Comparison of ENCODE assay signal across 9 cellular contexts in genomic region chr6:32664827-32665362, GRCh38. TPM values are rescaled to one million over a fixed set of nuclear protein-coding genes. Genes with fewer than 3 reads are reported as not detected.
DNase-seq lines count a peak whose midpoint lies in the region; ATAC-seq and TF ChIP-seq lines count a peak whose summit lies in the region.
"Had no signal": no experiment of that assay in that cellular context is flagged by ENCODE, and none has a peak within 500 bp of the region (broad histone marks: within the 10 kb centered on the region; RNA-seq: fewer than 3 reads in every experiment).

No MANE protein-coding gene starts in this region.

- H3K4me1 Mint-ChIP-seq in IgD-negative memory B cell, result peaks cover 46 to 62% (median 53%) of the 10 kb centered on the region in 3 donors
- peaks cover 40% of the 10 kb centered on the region for H3K4me1 Mint-ChIP-seq in activated naive CD8-positive, alpha-beta T cell (ENCODE audit: low read depth)
- H3K4me1 Mint-ChIP-seq in mesothelial cell of epicardium, result peaks cover 25% of the 10 kb centered on the region

- peaks cover 4% of the 10 kb centered on the region for H3K27me3 Mint-ChIP-seq in IgD-negative memory B cell
- peaks cover 14% of the 10 kb centered on the region for H3K27me3 Mint-ChIP-seq in activated naive CD8-positive, alpha-beta T cell
- H3K27me3 Mint-ChIP-seq in mesothelial cell of epicardium (ENCODE audit: low read depth), result peaks cover 51% of the 10 kb centered on the region

- DNase-seq in CD1c-positive myeloid dendritic cell (ENCODE audit: extremely low spot score) (peak; percentile 66), mesothelial cell of epicardium (ENCODE audit: low spot score in 2 of 2, unreplicated experiment in 2 of 2) (peak in 1 of 2 experiments; percentile 39)

- peaks cover 13% of the 10 kb centered on the region for H3K36me3 Mint-ChIP-seq in IgD-negative memory B cell
- no peaks in the 10 kb centered on the region for H3K36me3 Mint-ChIP-seq in activated naive CD8-positive, alpha-beta T cell
- no peaks in the 10 kb centered on the region for H3K36me3 Mint-ChIP-seq in mesothelial cell of epicardium

- no peak for TF ChIP-seq CTCF in mesothelial cell of epicardium (IDR thresholded peaks at IDR 0.05; ENCODE audit: unreplicated experiment)

- H3K27ac Mint-ChIP-seq in IgD-negative memory B cell (peak overlapping the region; percentile 94 to 99 (median 98)), mesothelial cell of epicardium (no peak overlapping the region)
- no peak overlapping the region for H3K27ac Mint-ChIP-seq in activated naive CD8-positive, alpha-beta T cell

- H3K4me3 Mint-ChIP-seq in IgD-negative memory B cell (peak overlapping the region; percentile 94 to 100 (median 99)), mesothelial cell of epicardium (peak overlapping the region; percentile 73)
- H3K4me3 Mint-ChIP-seq in activated naive CD8-positive, alpha-beta T cell, result peak overlapping the region; percentile 84

- no peak for ATAC-seq in HG02623 (IDR thresholded peaks at IDR 0.05; ENCODE audit: unreplicated experiment)
- ATAC-seq in GM19467 (IDR thresholded peaks at IDR 0.05; ENCODE audit: unreplicated experiment), result no peak
- no peak for ATAC-seq in GM21723 (IDR thresholded peaks at IDR 0.05; ENCODE audit: unreplicated experiment)
- ATAC-seq in GM19023 (IDR thresholded peaks at IDR 0.05; ENCODE audit: unreplicated experiment), result no peak

- H3K9me3 Mint-ChIP-seq in IgD-negative memory B cell, result no peaks in the 10 kb centered on the region
- no peaks in the 10 kb centered on the region for H3K9me3 Mint-ChIP-seq in activated naive CD8-positive, alpha-beta T cell (ENCODE audit: low read depth)
- H3K9me3 Mint-ChIP-seq in mesothelial cell of epicardium, result no peaks in the 10 kb centered on the region

RNA-seq across cellular contexts. Expression of gene HLA-DQB1, which starts 1.6 kb away (rescaled TPM):
- polyA plus RNA-seq in IgD-negative memory B cell, result 155 TPM
- total RNA-seq in mesothelial cell of epicardium, result 9.0 to 9.8 TPM (median 9.7 TPM) in 3 replicates
- total RNA-seq: temporal lobe had no signal

RNA-seq across cellular contexts. Expression of gene HLA-DQA1, which starts 27.7 kb away (rescaled TPM):
- 377 TPM for polyA plus RNA-seq in IgD-negative memory B cell
- total RNA-seq in mesothelial cell of epicardium, result not detected in 3 replicates

Comparison
In these comparisons a context has a peak if more than half of its experiments do, and no peak if none do; other contexts are left out.
1. H3K27ac Mint-ChIP-seq: peak in IgD-negative memory B cell (3 of 3); none in activated naive CD8-positive, alpha-beta T cell (single experiment) and mesothelial cell of epicardium (single experiment).
2. Peak in every context shown above with its lines, with median percentiles within 50 percentile points of each other: H3K4me3 Mint-ChIP-seq.